In the genomic region with DNA sequence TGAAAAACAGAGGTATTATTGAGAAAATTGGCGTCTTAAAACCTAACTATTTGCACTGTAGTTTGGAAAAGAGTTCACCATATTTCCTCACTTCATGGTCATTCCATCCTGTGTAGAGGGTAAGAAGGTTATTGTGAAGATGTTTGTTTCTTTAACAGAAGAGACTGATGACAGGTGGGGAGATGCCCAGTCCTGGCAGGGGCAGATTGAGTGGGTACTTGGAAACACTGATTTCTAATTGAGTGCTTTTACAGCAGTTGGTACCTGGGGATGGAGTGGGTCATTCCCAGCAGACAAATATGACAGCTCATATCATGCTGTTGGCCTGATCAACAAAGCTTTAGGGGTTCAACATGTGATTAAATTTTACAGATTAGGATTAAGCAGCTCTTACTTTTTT, we compare ENCODE assay signal across 17 cellular contexts.
"Had no signal": no experiment of that assay in that cellular context is flagged by ENCODE, and none has a peak within 500 bp of the region (broad histone marks: within the 10 kb centered on the region; RNA-seq: fewer than 3 reads in every experiment).

No MANE protein-coding gene starts in this region.

- H3K4me1 ChIP-seq: breast epithelium, neural progenitor cell, prostate gland had no signal

- DNase-seq: activated CD4-positive, alpha-beta T cell treated with anti-CD3 and anti-CD28 coated beads, Interleukin-2, amount 50 U/mL, for 4 hours; activated CD4-positive, CD25-positive, alpha-beta regulatory T cell treated with anti-CD3 and anti-CD28 coated beads, Interleukin-2, amount 50 U/mL, for 72 hours; activated gamma-delta T cell; activated T-cell treated with anti-CD3 and anti-CD28 coated beads, Interleukin-2, amount 50 U/mL, for 72 hours; effector CD4-positive, alpha-beta T cell; head of caudate nucleus; mesendoderm; naive thymus-derived CD4-positive, alpha-beta T cell; right cardiac atrium; stimulated activated CD4-positive, alpha-beta T cell treated with anti-CD3 and anti-CD28 coated beads, Interleukin-2, amount 100 ng/mL, for 48 hours; T-helper 17 cell had no signal

- H3K36me3 Mint-ChIP-seq: activated naive CD4-positive, alpha-beta T cell treated with anti-CD3 and anti-CD28 coated beads, Interleukin-2, amount 50 U/mL, for 24 hours; neural progenitor cell had no signal

- ATAC-seq: activated T-cell treated with anti-CD3 and anti-CD28 coated beads, Interleukin-2, amount 50 U/mL, for 72 hours; naive thymus-derived CD4-positive, alpha-beta T cell; T-helper 17 cell had no signal

- H3K4me3 ChIP-seq: breast epithelium, neural progenitor cell, prostate gland, skin epidermis had no signal

- H3K27me3 Mint-ChIP-seq: activated naive CD4-positive, alpha-beta T cell treated with anti-CD3 and anti-CD28 coated beads, Interleukin-2, amount 50 U/mL, for 24 hours; T-helper 17 cell had no signal

- H3K4me3 Mint-ChIP-seq: activated naive CD4-positive, alpha-beta T cell treated with anti-CD3 and anti-CD28 coated beads, Interleukin-2, amount 50 U/mL, for 24 hours; activated T-cell treated with anti-CD3 and anti-CD28 coated beads, Interleukin-2, amount 50 U/mL, for 72 hours; naive thymus-derived CD4-positive, alpha-beta T cell; neural progenitor cell; T-helper 17 cell had no signal

- H3K9me3 Mint-ChIP-seq: activated naive CD4-positive, alpha-beta T cell treated with anti-CD3 and anti-CD28 coated beads, Interleukin-2, amount 50 U/mL, for 24 hours; activated T-cell treated with anti-CD3 and anti-CD28 coated beads, Interleukin-2, amount 50 U/mL, for 72 hours; naive thymus-derived CD4-positive, alpha-beta T cell; neural progenitor cell had no signal

- H3K27me3 ChIP-seq: breast epithelium, neural progenitor cell had no signal

- H3K36me3 ChIP-seq: breast epithelium, neural progenitor cell, prostate gland had no signal

- H3K27ac ChIP-seq: breast epithelium, neural progenitor cell, prostate gland, skin epidermis, VCaP had no signal

- H3K9me3 ChIP-seq: breast epithelium, prostate gland had no signal

- H3K27ac Mint-ChIP-seq: activated naive CD4-positive, alpha-beta T cell treated with anti-CD3 and anti-CD28 coated beads, Interleukin-2, amount 50 U/mL, for 24 hours; activated T-cell treated with anti-CD3 and anti-CD28 coated beads, Interleukin-2, amount 50 U/mL, for 72 hours; neural progenitor cell; T-helper 17 cell had no signal
